10 cellular contexts compared by ENCODE assay signal in the genomic region with DNA sequence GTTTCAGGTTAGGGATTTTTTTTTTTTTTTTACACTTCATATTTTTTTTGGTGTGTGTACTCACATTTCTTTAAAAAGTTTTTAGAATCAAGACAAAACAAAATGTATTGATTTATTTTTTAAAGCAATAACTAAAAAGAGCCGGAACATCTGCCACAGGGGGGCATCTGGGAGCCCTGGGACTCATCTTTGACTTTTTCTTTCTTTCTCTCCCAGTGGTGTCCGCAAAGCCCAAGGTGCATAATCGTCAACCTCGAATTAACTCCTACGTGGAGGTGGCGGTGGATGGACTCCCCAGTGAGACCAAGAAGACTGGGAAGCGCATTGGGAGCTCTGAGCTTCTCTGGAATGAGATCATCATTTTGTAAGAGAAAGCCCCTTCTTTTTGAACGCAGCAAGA. TPM values are rescaled to one million over a fixed set of nuclear protein-coding genes. Genes with fewer than 3 reads are reported as not detected.
DNase-seq lines count a peak whose midpoint lies in the region; TF ChIP-seq lines count a peak whose summit lies in the region.
"Had no signal": no experiment of that assay in that cellular context is flagged by ENCODE, and none has a peak within 500 bp of the region (broad histone marks: within the 10 kb centered on the region; RNA-seq: fewer than 3 reads in every experiment).

No MANE protein-coding gene starts in this region.

- TF ChIP-seq CTCF in glutamatergic neuron (IDR thresholded peaks at IDR 0.05; ENCODE audit: partially characterized antibody, unreplicated experiment): no peak
- TF ChIP-seq CTCF in Peyer's patch (IDR thresholded peaks at IDR 0.05): no peak

- H3K79me2 ChIP-seq in GM23248 (ENCODE audit: insufficient read depth): no peaks in the 10 kb centered on the region

- no peak for TF ChIP-seq POLR2A in Peyer's patch (IDR thresholded peaks at IDR 0.05)

- H3K9me3 ChIP-seq in GM23248 (ENCODE audit: low read depth) (no peaks in the 10 kb centered on the region), Peyer's patch (no peaks in the 10 kb centered on the region)
- H3K9me3 ChIP-seq: gastrocnemius medialis had no signal

- H3K4me3 Mint-ChIP-seq in glutamatergic neuron (ENCODE audit: unreplicated experiment) (peak overlapping the region; percentile 52), immature natural killer cell (no peak overlapping the region)

- peak overlapping the region; percentile 56 for H3K4me2 ChIP-seq in GM23248 (ENCODE audit: unreplicated experiment)

- H2AFZ ChIP-seq in GM23248: no peak overlapping the region

- H3K27me3 ChIP-seq in GM23248 (replicated peaks; ENCODE audit: insufficient read depth): no peaks in the 10 kb centered on the region
- H3K27me3 ChIP-seq in Peyer's patch: no peaks in the 10 kb centered on the region
- H3K27me3 ChIP-seq: gastrocnemius medialis had no signal

- no peaks in the 10 kb centered on the region for H4K20me1 ChIP-seq in GM23248 (ENCODE audit: insufficient read depth)

- in situ Hi-C loops in GM23248 (cut with MboI): no loop called here

- H3K36me3 ChIP-seq in GM23248 (ENCODE audit: low read depth): 0 out of 2 replicates have a peak, but pooled peaks cover 3% of the 10 kb centered on the region
- peaks cover 0 to 41% (median 0%) of the 10 kb centered on the region in 3 donors for H3K36me3 ChIP-seq in Peyer's patch

- H3K4me3 ChIP-seq in GM23248 (no peak overlapping the region; the same call in 1 of the 2 replicates), Peyer's patch (no peak overlapping the region)
- H3K4me3 ChIP-seq: gastrocnemius medialis had no signal

- H3K9ac ChIP-seq in GM23248: no peak overlapping the region

- H3K27ac ChIP-seq in GM23248: no peak overlapping the region
- peak overlapping the region; percentile 22 for H3K27ac ChIP-seq in angular gyrus (ENCODE audit: low read depth, low read length)
- H3K27ac ChIP-seq in Peyer's patch: no peak overlapping the region
- H3K27ac ChIP-seq: gastrocnemius medialis had no signal

- H3K9me2 ChIP-seq in GM23248 (ENCODE audit: insufficient read depth): no peaks in the 10 kb centered on the region

- H3K4me1 Mint-ChIP-seq in glutamatergic neuron (ENCODE audit: low read depth, unreplicated experiment): peaks cover 30% of the 10 kb centered on the region
- H3K4me1 Mint-ChIP-seq in immature natural killer cell: peaks cover 3 to 9% of the 10 kb centered on the region in 2 donors

- H3K27ac Mint-ChIP-seq in glutamatergic neuron (ENCODE audit: unreplicated experiment): no peak overlapping the region
- H3K27ac Mint-ChIP-seq in immature natural killer cell: no peak overlapping the region

- H3K36me3 Mint-ChIP-seq in glutamatergic neuron (ENCODE audit: unreplicated experiment) (no peaks in the 10 kb centered on the region), immature natural killer cell (peaks cover 15 to 29% (median 16%) of the 10 kb centered on the region in 3 donors)

- no peaks in the 10 kb centered on the region for H3K4me1 ChIP-seq in GM23248 (ENCODE audit: insufficient read depth)
- no peaks in the 10 kb centered on the region for H3K4me1 ChIP-seq in Peyer's patch

- H3K27me3 Mint-ChIP-seq in glutamatergic neuron (ENCODE audit: unreplicated experiment) (peaks cover 2% of the 10 kb centered on the region), immature natural killer cell (ENCODE audit: low read depth in 3 of 3) (no peaks in the 10 kb centered on the region)

- H3F3A ChIP-seq in GM23248 (ENCODE audit: insufficient read depth): 0 out of 2 replicates have a peak, but pooled peaks cover 3% of the 10 kb centered on the region

- WGBS in GM23248 (ENCODE audit: low coverage in 1 of 2, low lambda C conversion rate in 2 of 2, missing lambda C conversion rate in 2 of 2), 2 experiments: 42 to 45% methylated on average over 8 of the region's 8 CpGs

- DNase-seq in GM23248 (peak; percentile 43), glutamatergic neuron (peak; percentile 20), superior temporal gyrus (ENCODE audit: extremely low spot score) (peak; percentile 80), Peyer's patch (no peak), immature natural killer cell (no peak)
- no peak for DNase-seq in central memory CD4-positive, alpha-beta T cell
- DNase-seq: gastrocnemius medialis; HCEC 1CT; stimulated activated CD4-positive, alpha-beta T cell treated with anti-CD3 and anti-CD28 coated beads, Interleukin-12 subunit alpha, Interleukin-12 subunit beta, amount 100 ng/mL, for 4 hours had no signal

- H3K9me3 Mint-ChIP-seq in glutamatergic neuron (ENCODE audit: unreplicated experiment): no peaks in the 10 kb centered on the region
- no peaks in the 10 kb centered on the region for H3K9me3 Mint-ChIP-seq in immature natural killer cell

RNA-seq across cellular contexts. Expression of gene WWP2, which starts 36.3 kb away (rescaled TPM):
- total RNA-seq in GM23248 (2014; rRNA removed; shearing (Covaris generic)): 15.8 and 19.0 TPM in 2 replicates
- polyA plus RNA-seq in GM23248 (2016; fragmentation: Nextera tagmentation; extraction: Ambion mirVana): 18.4 and 18.5 TPM in 2 replicates
- total RNA-seq in glutamatergic neuron (ENCODE audit: unreplicated experiment): 46.8 TPM
- total RNA-seq in Peyer's patch: 100 to 1,000 TPM in 3 of 4 donors, 10 to 100 TPM in 1; 93.5 to 199 (median 111) TPM
- 10 to 100 TPM; 19.0 to 67.9 (median 29.3) TPM for polyA plus RNA-seq in immature natural killer cell

RNA-seq across cellular contexts. Expression of gene NOB1, which starts 43.7 kb away (rescaled TPM):
- 20.4 and 24.8 TPM in 2 replicates for total RNA-seq in GM23248 (2014; rRNA removed; shearing (Covaris generic))
- polyA plus RNA-seq in GM23248 (2016; fragmentation: Nextera tagmentation; extraction: Ambion mirVana): 44.5 and 46.2 TPM in 2 replicates
- 22.7 TPM for total RNA-seq in glutamatergic neuron (ENCODE audit: unreplicated experiment)
- total RNA-seq in Peyer's patch: 10 to 100 TPM; 13.5 to 37.1 (median 27.7) TPM
- polyA plus RNA-seq in immature natural killer cell: 10 to 100 TPM; 16.9 to 34.2 (median 24.8) TPM

Comparison
In these comparisons a context has a peak if more than half of its experiments do, and no peak if none do; other contexts are left out.
1. DNase-seq: peak in GM23248 (single experiment), glutamatergic neuron (single experiment) and superior temporal gyrus (single experiment); none in Peyer's patch (0 of 3), central memory CD4-positive, alpha-beta T cell (single experiment) and immature natural killer cell (0 of 3).